1 cellular context compared by ENCODE assay signal in the genomic region with DNA sequence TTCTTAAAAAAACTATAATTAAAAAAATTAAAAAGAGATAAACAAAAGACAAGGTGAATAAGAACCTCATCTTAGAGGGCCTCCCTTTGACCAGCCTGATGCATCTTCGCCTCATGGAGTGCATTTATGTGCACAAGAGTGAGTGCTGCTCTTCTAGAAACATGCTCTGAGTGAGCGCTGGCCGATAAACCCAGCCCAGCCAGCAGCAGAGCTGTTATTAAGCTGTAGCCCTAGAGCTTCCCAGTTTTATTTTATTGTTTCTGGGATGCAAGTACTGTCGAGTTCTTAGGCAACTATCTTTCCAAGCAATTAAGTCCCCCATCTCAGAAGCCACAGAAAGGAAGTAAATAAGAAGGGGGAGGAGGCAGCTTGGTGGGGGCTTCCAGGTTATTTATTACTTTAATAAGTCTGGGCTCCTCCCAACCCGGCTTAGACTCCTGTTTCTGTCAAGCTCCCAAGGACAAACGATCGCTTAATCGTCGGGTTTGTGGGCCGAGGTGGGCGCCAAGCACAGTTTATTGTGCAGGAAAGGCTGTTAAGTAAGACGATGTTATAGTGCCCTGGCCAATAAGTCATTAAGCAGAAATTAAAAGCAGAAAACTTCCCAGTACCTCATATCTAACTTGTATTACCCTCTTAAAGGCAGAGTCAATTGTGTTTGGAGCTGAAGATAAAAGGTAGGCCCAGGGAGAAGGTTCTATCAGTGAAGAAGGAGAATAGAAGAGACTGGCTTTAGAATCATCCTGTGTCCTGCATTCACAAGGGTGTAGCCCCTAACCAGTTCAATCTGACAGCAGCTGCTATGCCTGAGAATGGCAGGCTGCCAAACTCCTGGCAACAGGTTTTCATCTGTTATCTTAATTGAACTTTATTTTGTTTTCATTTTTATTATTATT.
TF ChIP-seq lines count a peak whose summit lies in the region.

No MANE protein-coding gene starts in this region.

TF ChIP-seq in HepG2, 621 proteins besides CTCF, POLR2A, EP300 and RAD21 (continued from another document):
- TF ChIP-seq ZNF530 (CRISPR knock-in tag; IDR thresholded peaks at IDR 0.05; ENCODE audit: low read depth), result no peak
- TF ChIP-seq, protein P1, sequence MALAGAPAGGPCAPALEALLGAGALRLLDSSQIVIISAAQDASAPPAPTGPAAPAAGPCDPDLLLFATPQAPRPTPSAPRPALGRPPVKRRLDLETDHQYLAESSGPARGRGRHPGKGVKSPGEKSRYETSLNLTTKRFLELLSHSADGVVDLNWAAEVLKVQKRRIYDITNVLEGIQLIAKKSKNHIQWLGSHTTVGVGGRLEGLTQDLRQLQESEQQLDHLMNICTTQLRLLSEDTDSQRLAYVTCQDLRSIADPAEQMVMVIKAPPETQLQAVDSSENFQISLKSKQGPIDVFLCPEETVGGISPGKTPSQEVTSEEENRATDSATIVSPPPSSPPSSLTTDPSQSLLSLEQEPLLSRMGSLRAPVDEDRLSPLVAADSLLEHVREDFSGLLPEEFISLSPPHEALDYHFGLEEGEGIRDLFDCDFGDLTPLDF (CRISPR knock-in tag; IDR thresholded peaks at IDR 0.05), result no peak
- TF ChIP-seq, protein P2, sequence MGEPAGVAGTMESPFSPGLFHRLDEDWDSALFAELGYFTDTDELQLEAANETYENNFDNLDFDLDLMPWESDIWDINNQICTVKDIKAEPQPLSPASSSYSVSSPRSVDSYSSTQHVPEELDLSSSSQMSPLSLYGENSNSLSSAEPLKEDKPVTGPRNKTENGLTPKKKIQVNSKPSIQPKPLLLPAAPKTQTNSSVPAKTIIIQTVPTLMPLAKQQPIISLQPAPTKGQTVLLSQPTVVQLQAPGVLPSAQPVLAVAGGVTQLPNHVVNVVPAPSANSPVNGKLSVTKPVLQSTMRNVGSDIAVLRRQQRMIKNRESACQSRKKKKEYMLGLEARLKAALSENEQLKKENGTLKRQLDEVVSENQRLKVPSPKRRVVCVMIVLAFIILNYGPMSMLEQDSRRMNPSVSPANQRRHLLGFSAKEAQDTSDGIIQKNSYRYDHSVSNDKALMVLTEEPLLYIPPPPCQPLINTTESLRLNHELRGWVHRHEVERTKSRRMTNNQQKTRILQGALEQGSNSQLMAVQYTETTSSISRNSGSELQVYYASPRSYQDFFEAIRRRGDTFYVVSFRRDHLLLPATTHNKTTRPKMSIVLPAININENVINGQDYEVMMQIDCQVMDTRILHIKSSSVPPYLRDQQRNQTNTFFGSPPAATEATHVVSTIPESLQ (CRISPR knock-in tag; conservative IDR thresholded peaks at IDR 0.05), result no peak
- no peak for TF ChIP-seq ZNF577 (CRISPR knock-in tag; IDR thresholded peaks at IDR 0.05; ENCODE audit: borderline replicate concordance, low read depth)
- TF ChIP-seq TARDBP (CRISPR knock-in tag; IDR thresholded peaks at IDR 0.05), result no peak
- no peak for TF ChIP-seq BORCS8-MEF2B (CRISPR knock-in tag; IDR thresholded peaks at IDR 0.05)
- TF ChIP-seq, protein P3, sequence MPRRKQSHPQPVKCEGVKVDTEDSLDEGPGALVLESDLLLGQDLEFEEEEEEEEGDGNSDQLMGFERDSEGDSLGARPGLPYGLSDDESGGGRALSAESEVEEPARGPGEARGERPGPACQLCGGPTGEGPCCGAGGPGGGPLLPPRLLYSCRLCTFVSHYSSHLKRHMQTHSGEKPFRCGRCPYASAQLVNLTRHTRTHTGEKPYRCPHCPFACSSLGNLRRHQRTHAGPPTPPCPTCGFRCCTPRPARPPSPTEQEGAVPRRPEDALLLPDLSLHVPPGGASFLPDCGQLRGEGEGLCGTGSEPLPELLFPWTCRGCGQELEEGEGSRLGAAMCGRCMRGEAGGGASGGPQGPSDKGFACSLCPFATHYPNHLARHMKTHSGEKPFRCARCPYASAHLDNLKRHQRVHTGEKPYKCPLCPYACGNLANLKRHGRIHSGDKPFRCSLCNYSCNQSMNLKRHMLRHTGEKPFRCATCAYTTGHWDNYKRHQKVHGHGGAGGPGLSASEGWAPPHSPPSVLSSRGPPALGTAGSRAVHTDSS (CRISPR knock-in tag; conservative IDR thresholded peaks at IDR 0.05), result no peak
- no peak for TF ChIP-seq ZNF781 (CRISPR knock-in tag; IDR thresholded peaks at IDR 0.05; ENCODE audit: borderline replicate concordance, not compliant biosample characterization)
TF ChIP-seq in HepG2: peak in this region for 0.
